ENCODE assay signal across 8 cellular contexts in the genomic region with DNA sequence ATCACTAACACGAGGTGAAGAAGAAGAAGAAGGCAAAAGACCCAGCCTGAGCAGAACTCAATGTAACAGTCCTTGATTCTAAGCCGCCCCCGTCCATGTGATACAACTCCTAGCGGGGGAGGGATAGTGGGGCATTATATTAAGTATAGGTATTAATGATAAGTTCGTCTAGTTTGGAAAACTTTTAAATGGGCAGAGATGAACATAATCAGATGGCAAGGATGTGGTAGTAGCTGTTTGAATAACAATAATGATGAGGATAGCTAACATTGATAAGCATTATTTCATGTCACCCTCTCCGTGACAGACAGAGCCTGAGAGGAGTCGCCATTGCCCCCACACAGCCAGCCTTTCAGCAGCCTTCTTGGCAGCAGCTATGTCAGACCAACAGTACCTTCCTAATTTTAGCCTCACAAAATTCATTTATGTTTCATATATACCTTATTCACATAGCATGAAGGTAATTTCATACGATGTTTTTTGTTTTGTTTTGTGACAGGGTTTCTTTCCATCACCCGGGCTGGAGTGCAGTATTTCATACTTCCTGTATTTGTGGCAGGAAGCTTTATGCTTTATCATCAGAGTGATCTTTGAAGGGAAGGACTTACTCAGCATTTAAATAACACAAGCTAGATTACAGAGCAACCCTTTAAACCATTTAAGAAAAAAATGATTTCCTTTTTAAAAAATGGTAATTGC.
DNase-seq lines count a peak whose midpoint lies in the region; ATAC-seq and TF ChIP-seq lines count a peak whose summit lies in the region.

No MANE protein-coding gene starts in this region.

- H3K4me3 ChIP-seq in neural progenitor cell: no peak overlapping the region
- no peak overlapping the region for H3K4me3 ChIP-seq in HAP-1

- H3K79me2 ChIP-seq in neural progenitor cell (ENCODE audit: low read depth): peaks cover 64% of the 10 kb centered on the region

- peaks cover 20% of the 10 kb centered on the region for H3K4me1 Mint-ChIP-seq in neural progenitor cell

- ATAC-seq in SK-N-SH treated with all-trans-retinoic acid at 6 μM for 48 hours: peak; percentile 73

- peak overlapping the region; percentile 3 for H3K27ac Mint-ChIP-seq in neural progenitor cell

- peaks cover 9% of the 10 kb centered on the region for H3K4me1 ChIP-seq in neural progenitor cell
- H3K4me1 ChIP-seq in HAP-1: peaks cover 11% of the 10 kb centered on the region

- H3K36me3 ChIP-seq in neural progenitor cell: no peaks in the 10 kb centered on the region
- H3K36me3 ChIP-seq in HAP-1 (replicated peaks): no peaks in the 10 kb centered on the region; the same call in none of the 2 replicates

- peaks cover 2% of the 10 kb centered on the region for H3K9me3 Mint-ChIP-seq in neural progenitor cell

- in situ Hi-C loops in HAP-1 (cut with MboI; ENCODE audit: low sequenced_read_pairs): no loop called here

- H3K27ac ChIP-seq in caudate nucleus (ENCODE audit: low read depth, low read length): peak overlapping the region; percentile 12
- H3K27ac ChIP-seq in neural progenitor cell: peak overlapping the region; percentile 65

- H3K27me3 Mint-ChIP-seq in neural progenitor cell (ENCODE audit: insufficient read depth, low read depth): peaks cover 2% of the 10 kb centered on the region

- no peak overlapping the region for H3K4me2 ChIP-seq in neural progenitor cell

- peaks cover 39% of the 10 kb centered on the region for H4K20me1 ChIP-seq in neural progenitor cell (ENCODE audit: low read depth)

- TF ChIP-seq CTCF in neural progenitor cell (IDR thresholded peaks at IDR 0.05): no peak

- peak; percentile 66 for DNase-seq in H4 (ENCODE audit: low spot score)
- no peak for DNase-seq in caudate nucleus (lab: John Stamatoyannopoulos, UW)
- no peak for DNase-seq in neural progenitor cell (ENCODE audit: low spot score)
- DNase-seq in NCI-H146 treated with DMSO at 0.1 percent for 48 hours (lab: John Stamatoyannopoulos, UW; ENCODE audit: unreplicated experiment): no peak
- no peak for DNase-seq in cerebellum (ENCODE audit: low spot score)
- DNase-seq in mucosa of gallbladder (ENCODE audit: low spot score): no peak
- DNase-seq in HAP-1 (ENCODE audit: low spot score in 2 of 2): no peak

- peaks cover 20% of the 10 kb centered on the region for H3K36me3 Mint-ChIP-seq in neural progenitor cell

- H3K9ac ChIP-seq in neural progenitor cell: no peak overlapping the region

- no peaks in the 10 kb centered on the region for H3K9me3 ChIP-seq in neural progenitor cell (ENCODE audit: low read depth)
- H3K9me3 ChIP-seq in HAP-1: no peaks in the 10 kb centered on the region

- peaks cover 10% of the 10 kb centered on the region for H3F3A ChIP-seq in neural progenitor cell (ENCODE audit: low read depth)

- H3K27me3 ChIP-seq in neural progenitor cell (no peaks in the 10 kb centered on the region), HAP-1 (ENCODE audit: low read depth) (no peaks in the 10 kb centered on the region)

- no peak overlapping the region for H2AFZ ChIP-seq in neural progenitor cell (replicated peaks)

- no peak overlapping the region for H3K4me3 Mint-ChIP-seq in neural progenitor cell

TF ChIP-seq in SK-N-SH treated with all-trans-retinoic acid at 6 μM for 48 hours, 23 proteins besides CTCF, POLR2A, EP300 and RAD21:
- TF ChIP-seq ARNTL (CRISPR knock-in tag; IDR thresholded peaks at IDR 0.05; ENCODE audit: borderline replicate concordance, low read depth) (no peak), ZFP3 (CRISPR knock-in tag; IDR thresholded peaks at IDR 0.05) (no peak), ZNF70 (CRISPR knock-in tag; IDR thresholded peaks at IDR 0.05) (no peak), RARB (CRISPR knock-in tag; IDR thresholded peaks at IDR 0.05) (no peak), TOX (CRISPR knock-in tag; IDR thresholded peaks at IDR 0.05; ENCODE audit: borderline replicate concordance) (no peak), ZNF8 (CRISPR knock-in tag; IDR thresholded peaks at IDR 0.05) (no peak), CSDC2 (CRISPR knock-in tag; IDR thresholded peaks at IDR 0.05) (no peak), SNAI2 (CRISPR knock-in tag; IDR thresholded peaks at IDR 0.05) (no peak), ZNF565 (CRISPR knock-in tag; conservative IDR thresholded peaks at IDR 0.05; ENCODE audit: low read depth) (no peak), ZFP30 (CRISPR knock-in tag; IDR thresholded peaks at IDR 0.05) (no peak), GLIS3 (CRISPR knock-in tag; IDR thresholded peaks at IDR 0.05) (no peak)
- TF ChIP-seq, protein P1, sequence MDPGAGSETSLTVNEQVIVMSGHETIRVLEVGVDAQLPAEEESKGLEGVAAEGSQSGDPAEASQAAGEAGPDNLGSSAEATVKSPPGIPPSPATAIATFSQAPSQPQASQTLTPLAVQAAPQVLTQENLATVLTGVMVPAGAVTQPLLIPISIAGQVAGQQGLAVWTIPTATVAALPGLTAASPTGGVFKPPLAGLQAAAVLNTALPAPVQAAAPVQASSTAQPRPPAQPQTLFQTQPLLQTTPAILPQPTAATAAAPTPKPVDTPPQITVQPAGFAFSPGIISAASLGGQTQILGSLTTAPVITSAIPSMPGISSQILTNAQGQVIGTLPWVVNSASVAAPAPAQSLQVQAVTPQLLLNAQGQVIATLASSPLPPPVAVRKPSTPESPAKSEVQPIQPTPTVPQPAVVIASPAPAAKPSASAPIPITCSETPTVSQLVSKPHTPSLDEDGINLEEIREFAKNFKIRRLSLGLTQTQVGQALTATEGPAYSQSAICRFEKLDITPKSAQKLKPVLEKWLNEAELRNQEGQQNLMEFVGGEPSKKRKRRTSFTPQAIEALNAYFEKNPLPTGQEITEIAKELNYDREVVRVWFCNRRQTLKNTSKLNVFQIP (CRISPR knock-in tag; IDR thresholded peaks at IDR 0.05; ENCODE audit: borderline replicate concordance, low read depth): no peak
- TF ChIP-seq, protein P2, sequence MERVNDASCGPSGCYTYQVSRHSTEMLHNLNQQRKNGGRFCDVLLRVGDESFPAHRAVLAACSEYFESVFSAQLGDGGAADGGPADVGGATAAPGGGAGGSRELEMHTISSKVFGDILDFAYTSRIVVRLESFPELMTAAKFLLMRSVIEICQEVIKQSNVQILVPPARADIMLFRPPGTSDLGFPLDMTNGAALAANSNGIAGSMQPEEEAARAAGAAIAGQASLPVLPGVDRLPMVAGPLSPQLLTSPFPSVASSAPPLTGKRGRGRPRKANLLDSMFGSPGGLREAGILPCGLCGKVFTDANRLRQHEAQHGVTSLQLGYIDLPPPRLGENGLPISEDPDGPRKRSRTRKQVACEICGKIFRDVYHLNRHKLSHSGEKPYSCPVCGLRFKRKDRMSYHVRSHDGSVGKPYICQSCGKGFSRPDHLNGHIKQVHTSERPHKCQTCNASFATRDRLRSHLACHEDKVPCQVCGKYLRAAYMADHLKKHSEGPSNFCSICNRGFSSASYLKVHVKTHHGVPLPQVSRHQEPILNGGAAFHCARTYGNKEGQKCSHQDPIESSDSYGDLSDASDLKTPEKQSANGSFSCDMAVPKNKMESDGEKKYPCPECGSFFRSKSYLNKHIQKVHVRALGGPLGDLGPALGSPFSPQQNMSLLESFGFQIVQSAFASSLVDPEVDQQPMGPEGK (CRISPR knock-in tag; IDR thresholded peaks at IDR 0.05; ENCODE audit: borderline replicate concordance): no peak
- TF ChIP-seq, protein P3, sequence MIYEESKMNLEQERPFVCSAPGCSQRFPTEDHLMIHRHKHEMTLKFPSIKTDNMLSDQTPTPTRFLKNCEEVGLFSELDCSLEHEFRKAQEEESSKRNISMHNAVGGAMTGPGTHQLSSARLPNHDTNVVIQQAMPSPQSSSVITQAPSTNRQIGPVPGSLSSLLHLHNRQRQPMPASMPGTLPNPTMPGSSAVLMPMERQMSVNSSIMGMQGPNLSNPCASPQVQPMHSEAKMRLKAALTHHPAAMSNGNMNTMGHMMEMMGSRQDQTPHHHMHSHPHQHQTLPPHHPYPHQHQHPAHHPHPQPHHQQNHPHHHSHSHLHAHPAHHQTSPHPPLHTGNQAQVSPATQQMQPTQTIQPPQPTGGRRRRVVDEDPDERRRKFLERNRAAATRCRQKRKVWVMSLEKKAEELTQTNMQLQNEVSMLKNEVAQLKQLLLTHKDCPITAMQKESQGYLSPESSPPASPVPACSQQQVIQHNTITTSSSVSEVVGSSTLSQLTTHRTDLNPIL (CRISPR knock-in tag; IDR thresholded peaks at IDR 0.05; ENCODE audit: low read depth): no peak
- TF ChIP-seq, protein P4, sequence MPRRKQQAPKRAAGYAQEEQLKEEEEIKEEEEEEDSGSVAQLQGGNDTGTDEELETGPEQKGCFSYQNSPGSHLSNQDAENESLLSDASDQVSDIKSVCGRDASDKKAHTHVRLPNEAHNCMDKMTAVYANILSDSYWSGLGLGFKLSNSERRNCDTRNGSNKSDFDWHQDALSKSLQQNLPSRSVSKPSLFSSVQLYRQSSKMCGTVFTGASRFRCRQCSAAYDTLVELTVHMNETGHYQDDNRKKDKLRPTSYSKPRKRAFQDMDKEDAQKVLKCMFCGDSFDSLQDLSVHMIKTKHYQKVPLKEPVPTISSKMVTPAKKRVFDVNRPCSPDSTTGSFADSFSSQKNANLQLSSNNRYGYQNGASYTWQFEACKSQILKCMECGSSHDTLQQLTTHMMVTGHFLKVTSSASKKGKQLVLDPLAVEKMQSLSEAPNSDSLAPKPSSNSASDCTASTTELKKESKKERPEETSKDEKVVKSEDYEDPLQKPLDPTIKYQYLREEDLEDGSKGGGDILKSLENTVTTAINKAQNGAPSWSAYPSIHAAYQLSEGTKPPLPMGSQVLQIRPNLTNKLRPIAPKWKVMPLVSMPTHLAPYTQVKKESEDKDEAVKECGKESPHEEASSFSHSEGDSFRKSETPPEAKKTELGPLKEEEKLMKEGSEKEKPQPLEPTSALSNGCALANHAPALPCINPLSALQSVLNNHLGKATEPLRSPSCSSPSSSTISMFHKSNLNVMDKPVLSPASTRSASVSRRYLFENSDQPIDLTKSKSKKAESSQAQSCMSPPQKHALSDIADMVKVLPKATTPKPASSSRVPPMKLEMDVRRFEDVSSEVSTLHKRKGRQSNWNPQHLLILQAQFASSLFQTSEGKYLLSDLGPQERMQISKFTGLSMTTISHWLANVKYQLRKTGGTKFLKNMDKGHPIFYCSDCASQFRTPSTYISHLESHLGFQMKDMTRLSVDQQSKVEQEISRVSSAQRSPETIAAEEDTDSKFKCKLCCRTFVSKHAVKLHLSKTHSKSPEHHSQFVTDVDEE (CRISPR knock-in tag; IDR thresholded peaks at IDR 0.05): no peak
